1 cellular context compared by ENCODE assay signal in the genomic region with DNA sequence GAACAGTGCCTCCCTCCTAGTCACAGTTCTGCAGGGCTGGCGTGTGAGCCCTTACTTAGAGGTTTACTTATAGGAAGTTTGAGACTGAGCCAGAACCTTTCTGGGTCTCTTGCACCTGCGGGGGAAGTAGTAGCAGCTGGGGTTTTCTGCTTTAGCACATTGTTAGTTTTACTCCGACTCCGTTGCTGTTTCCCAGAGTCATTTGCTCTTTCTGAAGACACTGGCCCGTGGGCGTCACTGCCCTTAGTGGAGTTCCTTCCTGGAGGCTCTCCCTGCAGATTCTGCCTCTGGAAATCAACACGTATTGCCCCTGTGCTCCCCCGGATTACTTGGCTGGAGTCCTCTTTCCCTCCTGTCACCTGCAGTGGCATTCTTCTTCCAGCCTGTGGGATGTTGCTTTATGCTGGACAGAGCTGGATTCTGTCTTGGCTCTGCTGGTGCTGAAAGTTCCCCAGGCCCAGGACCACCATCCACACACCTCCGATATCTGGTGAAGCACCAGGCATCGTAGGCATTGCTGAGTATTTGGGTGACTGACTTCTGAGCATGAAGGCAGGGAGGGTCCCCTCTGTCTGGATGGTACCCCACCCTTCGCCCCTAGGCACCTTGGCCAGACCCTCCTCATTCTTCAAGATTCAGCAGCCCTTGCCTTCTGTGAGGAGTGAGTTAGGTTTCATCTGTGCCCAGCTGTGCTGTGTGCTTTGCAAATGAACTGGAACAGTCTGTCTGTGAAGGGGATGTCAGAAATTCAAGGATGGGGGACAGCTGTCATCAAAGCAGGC.
TF ChIP-seq lines count a peak whose summit lies in the region.

No MANE protein-coding gene starts in this region.

TF ChIP-seq in Ishikawa, 13 proteins besides CTCF, POLR2A, EP300 and RAD21:
- TF ChIP-seq, protein P1, sequence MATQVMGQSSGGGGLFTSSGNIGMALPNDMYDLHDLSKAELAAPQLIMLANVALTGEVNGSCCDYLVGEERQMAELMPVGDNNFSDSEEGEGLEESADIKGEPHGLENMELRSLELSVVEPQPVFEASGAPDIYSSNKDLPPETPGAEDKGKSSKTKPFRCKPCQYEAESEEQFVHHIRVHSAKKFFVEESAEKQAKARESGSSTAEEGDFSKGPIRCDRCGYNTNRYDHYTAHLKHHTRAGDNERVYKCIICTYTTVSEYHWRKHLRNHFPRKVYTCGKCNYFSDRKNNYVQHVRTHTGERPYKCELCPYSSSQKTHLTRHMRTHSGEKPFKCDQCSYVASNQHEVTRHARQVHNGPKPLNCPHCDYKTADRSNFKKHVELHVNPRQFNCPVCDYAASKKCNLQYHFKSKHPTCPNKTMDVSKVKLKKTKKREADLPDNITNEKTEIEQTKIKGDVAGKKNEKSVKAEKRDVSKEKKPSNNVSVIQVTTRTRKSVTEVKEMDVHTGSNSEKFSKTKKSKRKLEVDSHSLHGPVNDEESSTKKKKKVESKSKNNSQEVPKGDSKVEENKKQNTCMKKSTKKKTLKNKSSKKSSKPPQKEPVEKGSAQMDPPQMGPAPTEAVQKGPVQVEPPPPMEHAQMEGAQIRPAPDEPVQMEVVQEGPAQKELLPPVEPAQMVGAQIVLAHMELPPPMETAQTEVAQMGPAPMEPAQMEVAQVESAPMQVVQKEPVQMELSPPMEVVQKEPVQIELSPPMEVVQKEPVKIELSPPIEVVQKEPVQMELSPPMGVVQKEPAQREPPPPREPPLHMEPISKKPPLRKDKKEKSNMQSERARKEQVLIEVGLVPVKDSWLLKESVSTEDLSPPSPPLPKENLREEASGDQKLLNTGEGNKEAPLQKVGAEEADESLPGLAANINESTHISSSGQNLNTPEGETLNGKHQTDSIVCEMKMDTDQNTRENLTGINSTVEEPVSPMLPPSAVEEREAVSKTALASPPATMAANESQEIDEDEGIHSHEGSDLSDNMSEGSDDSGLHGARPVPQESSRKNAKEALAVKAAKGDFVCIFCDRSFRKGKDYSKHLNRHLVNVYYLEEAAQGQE (IDR thresholded peaks at IDR 0.05; ENCODE audit: low read depth): peak; percentile 25; the same call in 1 of the 2 replicates
- no peak for TF ChIP-seq TAF1 (IDR thresholded peaks at IDR 0.05; ENCODE audit: low read depth)
